In genomic region chr12:57752668-57753000, GRCh38 we compare ENCODE assay signal across 8 cellular contexts. TPM values are rescaled to one million over a fixed set of nuclear protein-coding genes. Genes with fewer than 3 reads are reported as not detected.
DNase-seq lines count a peak whose midpoint lies in the region; ATAC-seq and TF ChIP-seq lines count a peak whose summit lies in the region.

No MANE protein-coding gene starts in this region.

- H3K27ac ChIP-seq in HEK293 (ENCODE audit: extremely low read depth, low read depth, low read length): no peak overlapping the region
- H3K27ac ChIP-seq in gastroesophageal sphincter: peak overlapping the region; percentile 7 to 94 (median 82)
- peak overlapping the region in 17 of 21 experiments; percentile 8 to 92 (median 52) for H3K27ac ChIP-seq in skin epidermis

- H3K4me1 ChIP-seq in HEK293 (ENCODE audit: control insufficient read depth, insufficient read depth, low read length) (peaks cover 16% of the 10 kb centered on the region), gastroesophageal sphincter (peaks cover 2 to 51% (median 17%) of the 10 kb centered on the region in 3 donors)

- no peaks in the 10 kb centered on the region for H3K27me3 ChIP-seq in gastroesophageal sphincter

- no peaks in the 10 kb centered on the region for H3K27me3 Mint-ChIP-seq in activated CD4-positive, alpha-beta memory T cell treated with anti-CD3 and anti-CD28 coated beads for 36 hours

- DNase-seq in activated CD4-positive, alpha-beta memory T cell treated with anti-CD3 and anti-CD28 coated beads for 36 hours: no peak
- DNase-seq in activated gamma-delta T cell (lab: John Stamatoyannopoulos, UW) (no peak), OCI-M1 (lab: John Stamatoyannopoulos, UW) (no peak), SHP77 treated with DMSO at 0.1 percent for 48 hours (lab: John Stamatoyannopoulos, UW) (no peak), NCI-H748 (lab: John Stamatoyannopoulos, UW; ENCODE audit: unreplicated experiment) (no peak)

- H3K9me3 ChIP-seq in HEK293 (ENCODE audit: control insufficient read depth, insufficient read depth, low read depth, low read length) (no peaks in the 10 kb centered on the region), gastroesophageal sphincter (no peaks in the 10 kb centered on the region)

- intact Hi-C loops in activated CD4-positive, alpha-beta memory T cell treated with anti-CD3 and anti-CD28 coated beads for 36 hours (cut with micrococcal nuclease): loop anchor here (1.0 to 10.0 kb wide), 8 partner anchors 8 to 1844 kb away; partner anchors contain the start of genes CTDSP2, EEF1AKMT3, MBD6 and METTL1

- POLR2A ChIA-PET in HEK293 (lab: Yijun Ruan, JAX): interaction anchor here (0.9 to 1.2 kb wide), 6 partner anchors 14 to 294 kb away, joined by 3 to 6 read pairs (median 4); partner anchors contain the start of genes DDIT3, EEF1AKMT3 and METTL1
- POLR2A ChIA-PET in activated CD4-positive, alpha-beta memory T cell treated with anti-CD3 and anti-CD28 coated beads for 36 hours (lab: Charles Lee): interaction anchor here (1.1 to 1.6 kb wide), 2 partner anchors 10 to 20 kb away, joined by 3 to 10 read pairs; partner anchors contain the start of gene EEF1AKMT3

- peaks cover 56% of the 10 kb centered on the region for H3K4me1 Mint-ChIP-seq in activated CD4-positive, alpha-beta memory T cell treated with anti-CD3 and anti-CD28 coated beads for 36 hours (ENCODE audit: low read depth)

- peaks cover 40% of the 10 kb centered on the region for H3K36me3 Mint-ChIP-seq in activated CD4-positive, alpha-beta memory T cell treated with anti-CD3 and anti-CD28 coated beads for 36 hours

- no peak for TF ChIP-seq EP300 in gastroesophageal sphincter (IDR thresholded peaks at IDR 0.05)

- H3K27ac Mint-ChIP-seq in activated CD4-positive, alpha-beta memory T cell treated with anti-CD3 and anti-CD28 coated beads for 36 hours: peak overlapping the region; percentile 91

- peaks cover 22 to 47% of the 10 kb centered on the region in 2 experiments for H3K36me3 ChIP-seq in HEK293 (ENCODE audit: control insufficient read depth in 2 of 2, insufficient read depth in 1 of 2, low read length in 2 of 2)
- peaks cover 0 to 36% of the 10 kb centered on the region in 2 donors for H3K36me3 ChIP-seq in gastroesophageal sphincter

- CTCF ChIA-PET in HEK293 (lab: Yijun Ruan, JAX): no interaction called here
- CTCF ChIA-PET in activated CD4-positive, alpha-beta memory T cell treated with anti-CD3 and anti-CD28 coated beads for 36 hours (lab: Charles Lee): interaction anchor here (1.0 kb wide), 1 partner anchor 11 kb away, joined by 7 read pairs; no protein-coding TSS in a partner anchor

- H3K4me3 Mint-ChIP-seq in activated CD4-positive, alpha-beta memory T cell treated with anti-CD3 and anti-CD28 coated beads for 36 hours: peak overlapping the region; percentile 95

- WGBS in gastroesophageal sphincter (ENCODE audit: low coverage in 1 of 2), 2 donors: 6 to 20% methylated on average over 1 to 4 of the region's 5 CpGs

- TF ChIP-seq CTCF in HEK293 (tag by site-specific recombination; IDR thresholded peaks at IDR 0.05) (no peak), gastroesophageal sphincter (IDR thresholded peaks at IDR 0.05) (peak in 1 of 4 experiments; percentile 24)

- H3K4me3 ChIP-seq in HEK293 (ENCODE audit: low read depth, low read length) (peak overlapping the region; percentile 15; the same call in 1 of the 2 replicates), gastroesophageal sphincter (peak overlapping the region; percentile 17 to 72), skin epidermis (peak overlapping the region in 4 of 7 experiments; percentile 17 to 76 (median 74))

- ATAC-seq in gastroesophageal sphincter: no peak

- TF ChIP-seq POLR2A in gastroesophageal sphincter (IDR thresholded peaks at IDR 0.05): no peak

- no peaks in the 10 kb centered on the region for H3K9me3 Mint-ChIP-seq in activated CD4-positive, alpha-beta memory T cell treated with anti-CD3 and anti-CD28 coated beads for 36 hours

TF ChIP-seq in HEK293, 187 proteins besides CTCF, POLR2A, EP300 and RAD21 (continues in another document):
- no peak for TF ChIP-seq BCL11B (tag by site-specific recombination; IDR thresholded peaks at IDR 0.05; ENCODE audit: low read depth)
- TF ChIP-seq ZNF391 (tag by site-specific recombination; IDR thresholded peaks at IDR 0.05; ENCODE audit: borderline replicate concordance, low read depth): no peak
- no peak for TF ChIP-seq ZNF473 (tag by site-specific recombination; IDR thresholded peaks at IDR 0.05)
- TF ChIP-seq ZNF138 (tag by site-specific recombination; IDR thresholded peaks at IDR 0.05; ENCODE audit: borderline replicate concordance): no peak
- TF ChIP-seq SCRT1 (tag by site-specific recombination; IDR thresholded peaks at IDR 0.05; ENCODE audit: borderline replicate concordance): no peak
- no peak for TF ChIP-seq ZNF561 (tag by site-specific recombination; IDR thresholded peaks at IDR 0.05; ENCODE audit: borderline replicate concordance)
- TF ChIP-seq ZNF621 (tag by site-specific recombination; IDR thresholded peaks at IDR 0.05): no peak
- peak; percentile 3; the same call in 1 of the 2 replicates for TF ChIP-seq OSR2 (tag by site-specific recombination; IDR thresholded peaks at IDR 0.05)
- TF ChIP-seq ZNF704 (tag by site-specific recombination; IDR thresholded peaks at IDR 0.05): no peak
- no peak for TF ChIP-seq ZNF624 (tag by site-specific recombination; IDR thresholded peaks at IDR 0.05)
- no peak; the same call in 1 of the 2 replicates for TF ChIP-seq KLF10 (tag by site-specific recombination; IDR thresholded peaks at IDR 0.05)
- no peak for TF ChIP-seq SCRT2 (tag by site-specific recombination; IDR thresholded peaks at IDR 0.05)
- TF ChIP-seq REPIN1 (tag by site-specific recombination; IDR thresholded peaks at IDR 0.05; ENCODE audit: low read depth): 0 out of 2 replicates have a peak, but pooled peaks have one; percentile 17
- no peak for TF ChIP-seq TRIM28 (IDR thresholded peaks at IDR 0.05; ENCODE audit: borderline replicate concordance, low read length)
- TF ChIP-seq ZEB2 (tag by site-specific recombination; IDR thresholded peaks at IDR 0.05): no peak
- TF ChIP-seq ZNF366 (tag by site-specific recombination; conservative IDR thresholded peaks at IDR 0.05): no peak
- no peak for TF ChIP-seq ZBTB48 (tag by site-specific recombination; IDR thresholded peaks at IDR 0.05)
- no peak for TF ChIP-seq ZNF132 (tag by site-specific recombination; IDR thresholded peaks at IDR 0.05; ENCODE audit: borderline replicate concordance)
- peak; percentile 3; the same call in 1 of the 2 replicates for TF ChIP-seq ZNF24 (tag by site-specific recombination; IDR thresholded peaks at IDR 0.05)
- no peak for TF ChIP-seq TCF7L2 (IDR thresholded peaks at IDR 0.05; ENCODE audit: borderline replicate concordance, low read depth, low read length)
- TF ChIP-seq PRDM10 (tag by site-specific recombination; IDR thresholded peaks at IDR 0.05): peak; percentile 86
- TF ChIP-seq ZNF140 (tag by site-specific recombination; IDR thresholded peaks at IDR 0.05): no peak

RNA-seq across cellular contexts. Expression of gene CDK4, which starts 0.5 kb away (rescaled TPM):
- total RNA-seq in activated CD4-positive, alpha-beta memory T cell treated with anti-CD3 and anti-CD28 coated beads for 36 hours: 100 to 1,000 TPM; 181 to 195 TPM
- total RNA-seq in gastroesophageal sphincter: 100 to 1,000 TPM in 2 of 4 donors, 10 to 100 TPM in 2; 56.7 to 107 (median 101) TPM

RNA-seq across cellular contexts. Expression of gene MARCHF9, which starts 2.3 kb away (rescaled TPM):
- total RNA-seq in activated CD4-positive, alpha-beta memory T cell treated with anti-CD3 and anti-CD28 coated beads for 36 hours: 10 to 100 TPM; 20.9 to 21.2 TPM
- 10 to 100 TPM in 1 of 4 donors, 1 to 10 TPM in 3; 3.4 to 11.1 (median 7.9) TPM for total RNA-seq in gastroesophageal sphincter

RNA-seq across cellular contexts. Expression of gene TSPAN31, which starts 7.8 kb away (rescaled TPM):
- 10 to 100 TPM; 11.7 to 15.0 TPM for total RNA-seq in activated CD4-positive, alpha-beta memory T cell treated with anti-CD3 and anti-CD28 coated beads for 36 hours
- total RNA-seq in gastroesophageal sphincter: 10 to 100 TPM; 47.0 to 75.8 (median 53.2) TPM

RNA-seq across cellular contexts. Expression of gene AGAP2, which starts 14.1 kb away (rescaled TPM):
- total RNA-seq in activated CD4-positive, alpha-beta memory T cell treated with anti-CD3 and anti-CD28 coated beads for 36 hours: 10 to 100 TPM; 32.4 to 34.0 TPM
- 1 to 10 TPM; 1.6 to 4.2 (median 3.3) TPM for total RNA-seq in gastroesophageal sphincter

RNA-seq across cellular contexts. Expression of gene CYP27B1, which starts 14.2 kb away (rescaled TPM):
- 1 to 10 TPM; 7.1 to 8.2 TPM for total RNA-seq in activated CD4-positive, alpha-beta memory T cell treated with anti-CD3 and anti-CD28 coated beads for 36 hours
- under 1 TPM in 3 of 4 donors, not detected in 1; 0.27 to 0.57 (median 0.31) TPM for total RNA-seq in gastroesophageal sphincter

Comparison
In these comparisons a context has a peak if more than half of its experiments do, and no peak if none do; other contexts are left out.
1. H3K4me3 ChIP-seq: peak in every context shown above with its lines; median percentile 74 in skin epidermis; 44 in gastroesophageal sphincter; 15 in HEK293.